2 cellular contexts compared by ENCODE assay signal in genomic region chr19:15293751-15294505, GRCh38.
TF ChIP-seq lines count a peak whose summit lies in the region.

No MANE protein-coding gene starts in this region.

TF ChIP-seq in IMR-90, 13 proteins besides CTCF, POLR2A, EP300 and RAD21:
- TF ChIP-seq BHLHE40 (IDR thresholded peaks at IDR 0.05; ENCODE audit: low read depth, low read length) (peak; percentile 61), MAFK (IDR thresholded peaks at IDR 0.05; ENCODE audit: low read depth, low read length) (no peak), ELK1 (IDR thresholded peaks at IDR 0.05; ENCODE audit: borderline replicate concordance, low read depth, low read length) (no peak), CEBPB (IDR thresholded peaks at IDR 0.05; ENCODE audit: low read depth, low read length) (peak; percentile 93)

TF ChIP-seq in GM12878, 131 proteins besides CTCF, POLR2A, EP300 and RAD21:
- TF ChIP-seq MAX (IDR thresholded peaks at IDR 0.05; ENCODE audit: low read depth, low read length) (no peak), BCL11A (IDR thresholded peaks at IDR 0.05; ENCODE audit: low read depth, low read length) (no peak), ASH2L (IDR thresholded peaks at IDR 0.05; ENCODE audit: borderline replicate concordance, low read depth) (no peak), ELK1 (IDR thresholded peaks at IDR 0.05; ENCODE audit: low read depth, low read length) (no peak), MYC (IDR thresholded peaks at IDR 0.05; ENCODE audit: insufficient read depth, insufficient read length, insufficient replicate concordance, low read length, severe bottlenecking) (no peak), RELB (IDR thresholded peaks at IDR 0.05; ENCODE audit: low read depth) (no peak), ZBTB33 (IDR thresholded peaks at IDR 0.05) (no peak), SREBF2 (IDR thresholded peaks at IDR 0.05; ENCODE audit: low read length) (no peak), NR2C1 (IDR thresholded peaks at IDR 0.05) (no peak), RFX5 (IDR thresholded peaks at IDR 0.05; ENCODE audit: low read depth, low read length) (no peak), ZNF24 (IDR thresholded peaks at IDR 0.05) (no peak), ZBTB40 (IDR thresholded peaks at IDR 0.05; ENCODE audit: borderline replicate concordance) (no peak), IRF5 (IDR thresholded peaks at IDR 0.05; ENCODE audit: borderline replicate concordance) (no peak), RB1 (IDR thresholded peaks at IDR 0.05; ENCODE audit: borderline replicate concordance) (no peak), ATF3 (IDR thresholded peaks at IDR 0.05; ENCODE audit: borderline replicate concordance, extremely low read depth, low read depth, low read length) (no peak), CHD4 (IDR thresholded peaks at IDR 0.05) (no peak), BRCA1 (IDR thresholded peaks at IDR 0.05; ENCODE audit: low read depth, low read length) (no peak)
